In the genomic region with DNA sequence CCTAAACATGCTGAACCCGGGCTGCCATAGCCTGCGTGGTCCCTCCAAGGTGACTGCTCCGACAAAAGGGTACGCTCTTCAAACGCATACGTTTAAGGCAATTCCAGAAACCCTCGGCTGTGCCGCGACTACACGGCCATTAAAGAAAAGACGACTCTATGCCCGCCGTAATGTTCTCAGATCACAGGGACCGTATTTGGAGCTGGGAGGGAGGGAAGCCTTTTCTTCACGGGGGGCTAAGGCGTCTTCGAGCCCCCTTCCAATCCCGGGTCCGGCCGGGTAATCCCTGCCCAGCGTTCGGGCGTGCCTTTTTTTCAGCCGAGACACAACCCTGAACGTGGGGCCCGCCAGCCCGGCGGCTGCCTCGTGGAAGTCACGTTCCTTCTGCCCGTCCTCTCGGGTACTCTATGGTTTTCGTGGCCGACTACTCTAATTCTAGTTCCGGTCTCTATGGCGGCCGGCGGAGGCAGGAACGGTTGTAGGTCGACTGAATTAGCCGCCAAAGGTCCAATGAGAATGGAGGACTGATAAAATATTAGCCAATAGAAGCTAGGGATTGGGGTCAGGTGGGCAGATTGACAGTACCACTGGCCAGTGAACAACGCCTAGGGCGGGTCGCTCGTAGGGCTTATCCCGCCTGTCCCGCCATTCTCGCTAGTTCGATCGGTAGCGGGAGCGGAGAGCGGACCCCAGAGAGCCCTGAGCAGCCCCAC, we compare ENCODE assay signal across 8 cellular contexts. TPM values are rescaled to one million over a fixed set of nuclear protein-coding genes. Genes with fewer than 3 reads are reported as not detected.
A peak's percentile ranks its signal among the peaks of the same experiment; 100 is the strongest.
DNase-seq lines count a peak whose midpoint lies in the region; ATAC-seq and TF ChIP-seq lines count a peak whose summit lies in the region.

A gene (plus strand): TSS at position 648 of the 713 bp plus-strand sequence. CDS start 148 bp downstream, outside the sequence.

- intact Hi-C loops in left ventricle myocardium superior (cut with micrococcal nuclease) (no loop called here), prostate gland (cut with DNase I) (loop anchor here (2.0 to 10.0 kb wide), 3 partner anchors 23 to 163 kb away; a partner anchor contains a TSS)

- peak in 1 of 4 experiments; percentile 2 for TF ChIP-seq CTCF in prostate gland (IDR thresholded peaks at IDR 0.05)

- peak within 1 kb of the TSS; percentile 84 to 89 for H3K4me3 ChIP-seq in prostate gland
- H3K4me3 ChIP-seq in urinary bladder (ENCODE audit: low read depth, low read length), result peak within 1 kb of the TSS; percentile 93

- TF ChIP-seq POLR2A in GM15510 (IDR thresholded peaks at IDR 0.05; ENCODE audit: borderline replicate concordance, extremely low read depth, insufficient read length), result peak; percentile 70
- TF ChIP-seq POLR2A in prostate gland (IDR thresholded peaks at IDR 0.05), result no peak

- H3K27me3 Mint-ChIP-seq in T-helper 17 cell, result no peaks in the 10 kb centered on the region

- ATAC-seq in HG02885 (IDR thresholded peaks at IDR 0.05; ENCODE audit: poor library complexity, unreplicated experiment), result peak; percentile 86
- peak; percentile 92 for ATAC-seq in T-helper 17 cell
- peak; percentile 97 for ATAC-seq in left ventricle myocardium superior

- H3K4me1 ChIP-seq in prostate gland (replicated peaks) (peaks cover 8% of the 10 kb centered on the region), urinary bladder (ENCODE audit: insufficient read depth) (peaks cover 5% of the 10 kb centered on the region)

- no peaks in the 10 kb centered on the region for H3K27me3 ChIP-seq in prostate gland (replicated peaks; ENCODE audit: insufficient read depth)

- H3K27ac ChIP-seq in prostate gland, result peak within 1 kb of the TSS; percentile 75 to 94
- H3K27ac ChIP-seq in urinary bladder (ENCODE audit: low read depth), result peak within 1 kb of the TSS; percentile 93

- peaks cover 48% of the 10 kb centered on the region for H3K4me1 Mint-ChIP-seq in T-helper 17 cell

- DNase-seq in NCI-H1694 treated with DMSO at 0.1 percent for 48 hours (lab: John Stamatoyannopoulos, UW) (peak; percentile 99), T-helper 17 cell (peak; percentile 81 to 92 (median 90)), amygdala (lab: John Stamatoyannopoulos, UW) (peak; percentile 50 to 99 (median 94)), left ventricle myocardium superior (peak; percentile 95), prostate gland (ENCODE audit: low spot score) (peak; percentile 99)

- WGBS in prostate gland, result 0% methylated on average over 50 of the region's 53 CpGs
- WGBS in urinary bladder, result under 1% methylated on average over 53 of the region's 53 CpGs

- H3K9me3 ChIP-seq in T-helper 17 cell (ENCODE audit: control insufficient read depth, low read length, poor library complexity, severe bottlenecking) (no peaks in the 10 kb centered on the region), prostate gland (no peaks in the 10 kb centered on the region)

- peak within 1 kb of the TSS; percentile 96 for H3K4me3 Mint-ChIP-seq in T-helper 17 cell

- H3K36me3 ChIP-seq in prostate gland (no peaks in the 10 kb centered on the region), urinary bladder (ENCODE audit: insufficient read depth) (no peaks in the 10 kb centered on the region)

- peak within 1 kb of the TSS; percentile 95 for H3K27ac Mint-ChIP-seq in T-helper 17 cell

- peaks cover 9% of the 10 kb centered on the region for H3K36me3 Mint-ChIP-seq in T-helper 17 cell (ENCODE audit: low read depth)

RNA-seq across cellular contexts. Expression of the gene that starts here (rescaled TPM):
- total RNA-seq in T-helper 17 cell (100 to 1,000 TPM; 340 to 372 TPM), left ventricle myocardium superior (896 TPM), prostate gland (100 to 1,000 TPM; 325 to 406 TPM), urinary bladder (401 TPM)
- polyA plus RNA-seq in urinary bladder, result 773 TPM

Comparison
In these comparisons a context has a peak if more than half of its experiments do, and no peak if none do; other contexts are left out.
1. Peak in every context shown above with its lines: DNase-seq, ATAC-seq, H3K4me3 ChIP-seq and H3K27ac ChIP-seq.